In genomic region chr11:72079776-72080325, GRCh38 we compare ENCODE assay signal across 8 cellular contexts. TPM values are rescaled to one million over a fixed set of nuclear protein-coding genes. Genes with fewer than 3 reads are reported as not detected.
DNase-seq lines count a peak whose midpoint lies in the region; ATAC-seq and TF ChIP-seq lines count a peak whose summit lies in the region.

No MANE protein-coding gene starts in this region.

- peak overlapping the region; percentile 99 for H3K4me3 Mint-ChIP-seq in activated CD8-positive, alpha-beta T cell treated with anti-CD3 and anti-CD28 coated beads for 36 hours

- H3K4me3 ChIP-seq in BJ (ENCODE audit: low read depth, low read length) (peak overlapping the region; percentile 87), sigmoid colon (peak overlapping the region; percentile 66 to 81 (median 72))

- H3K4me1 ChIP-seq in sigmoid colon: peaks cover 0 to 26% (median 23%) of the 10 kb centered on the region in 4 donors

- CTCF ChIA-PET in BJ (lab: Yijun Ruan, JAX): interaction anchor here (2.8 to 4.0 kb wide), 2 partner anchors 11 to 55 kb away, joined by 11 to 12 read pairs; no protein-coding TSS in a partner anchor
- CTCF ChIA-PET in activated CD8-positive, alpha-beta T cell treated with anti-CD3 and anti-CD28 coated beads for 36 hours (lab: Charles Lee): interaction anchor here (1.0 to 2.2 kb wide), 2 partner anchors 11 to 55 kb away, joined by 6 to 16 read pairs; no protein-coding TSS in a partner anchor

- no peaks in the 10 kb centered on the region for H3K9me3 Mint-ChIP-seq in activated CD8-positive, alpha-beta T cell treated with anti-CD3 and anti-CD28 coated beads for 36 hours

- H3K27ac ChIP-seq in sigmoid colon: peak overlapping the region; percentile 91 to 94 (median 92)

- ATAC-seq in HG02623 (IDR thresholded peaks at IDR 0.05; ENCODE audit: unreplicated experiment): peak; percentile 17
- no peak for ATAC-seq in activated CD8-positive, alpha-beta T cell treated with anti-CD3 and anti-CD28 coated beads for 36 hours
- peak; percentile 50 for ATAC-seq in left ventricle myocardium superior

- TF ChIP-seq POLR2A in sigmoid colon (IDR thresholded peaks at IDR 0.05): no peak

- H3K27me3 Mint-ChIP-seq in activated CD8-positive, alpha-beta T cell treated with anti-CD3 and anti-CD28 coated beads for 36 hours: no peaks in the 10 kb centered on the region

- no peak for TF ChIP-seq CTCF in BJ (IDR thresholded peaks at IDR 0.05; ENCODE audit: insufficient read depth, low read depth, low read length)
- TF ChIP-seq CTCF in activated CD8-positive, alpha-beta T cell treated with anti-CD3 and anti-CD28 coated beads for 36 hours (IDR thresholded peaks at IDR 0.05): no peak
- no peak for TF ChIP-seq CTCF in sigmoid colon (IDR thresholded peaks at IDR 0.05)

- intact Hi-C loops in activated CD8-positive, alpha-beta T cell treated with anti-CD3 and anti-CD28 coated beads for 36 hours (cut with micrococcal nuclease): loop anchor here (1.0 to 5.0 kb wide), 2 partner anchors 32 to 38 kb away; partner anchors contain the start of gene ANAPC15
- intact Hi-C loops in left ventricle myocardium superior (cut with micrococcal nuclease) (loop anchor here (5.0 kb wide), 1 partner anchor 38 kb away; no protein-coding TSS in a partner anchor), sigmoid colon (cut with DNase I) (loop anchor here (1.0 to 2.0 kb wide), 3 partner anchors 33 to 55 kb away; partner anchors contain the start of gene ANAPC15)

- H3K9me3 ChIP-seq in sigmoid colon: no peaks in the 10 kb centered on the region

- H3K27me3 ChIP-seq in BJ (ENCODE audit: control insufficient read depth, insufficient read depth, low read length) (no peaks in the 10 kb centered on the region), sigmoid colon (no peaks in the 10 kb centered on the region)

- no peaks in the 10 kb centered on the region for H3K36me3 ChIP-seq in BJ (ENCODE audit: control insufficient read depth, insufficient read depth, low read length)
- no peaks in the 10 kb centered on the region for H3K36me3 ChIP-seq in sigmoid colon

- H3K4me1 Mint-ChIP-seq in activated CD8-positive, alpha-beta T cell treated with anti-CD3 and anti-CD28 coated beads for 36 hours (ENCODE audit: low read depth): peaks cover 38% of the 10 kb centered on the region

- H3K27ac Mint-ChIP-seq in activated CD8-positive, alpha-beta T cell treated with anti-CD3 and anti-CD28 coated beads for 36 hours: peak overlapping the region; percentile 99

- POLR2A ChIA-PET in BJ (lab: Charles Lee): no interaction called here
- POLR2A ChIA-PET in activated CD8-positive, alpha-beta T cell treated with anti-CD3 and anti-CD28 coated beads for 36 hours (lab: Charles Lee): interaction anchor here (1.2 to 3.4 kb wide), 2 partner anchors 13 to 40 kb away, joined by 3 to 15 read pairs; no protein-coding TSS in a partner anchor

- H3K36me3 Mint-ChIP-seq in activated CD8-positive, alpha-beta T cell treated with anti-CD3 and anti-CD28 coated beads for 36 hours (ENCODE audit: low read depth): peaks cover 19% of the 10 kb centered on the region

- no peak for DNase-seq in BJ (ENCODE audit: low read depth)
- peak; percentile 14 for DNase-seq in activated CD8-positive, alpha-beta T cell treated with anti-CD3 and anti-CD28 coated beads for 36 hours
- DNase-seq in left ventricle myocardium superior: no peak
- DNase-seq in sigmoid colon: no peak
- DNase-seq in cerebellum (ENCODE audit: low spot score): no peak
- no peak for DNase-seq in stimulated activated CD4-positive, alpha-beta T cell treated with anti-CD3 and anti-CD28 coated beads, Interleukin-12 subunit alpha, Interleukin-12 subunit beta, amount 100 ng/mL, for 4 hours
- no peak for DNase-seq in effector CD8-positive, alpha-beta T cell (lab: John Stamatoyannopoulos, UW)

- TF ChIP-seq EP300 in sigmoid colon (IDR thresholded peaks at IDR 0.05): no peak

- WGBS in sigmoid colon, 2 donors: 1 to 5% methylated on average over 16 of the region's 16 CpGs

RNA-seq across cellular contexts. Expression of gene NUMA1, which starts 0.5 kb away (rescaled TPM):
- polyA plus RNA-seq in BJ (2011; rRNA removed) (87.1 and 120 TPM in 2 replicates), sigmoid colon (100 to 1,000 TPM in 2 of 3 donors, 10 to 100 TPM in 1; 99.1 to 176 (median 109) TPM)
- polyA minus RNA-seq in BJ (2011; rRNA and poly(A)+ RNA removed): 172 and 241 TPM in 2 replicates
- total RNA-seq in activated CD8-positive, alpha-beta T cell treated with anti-CD3 and anti-CD28 coated beads for 36 hours: 100 to 1,000 TPM; 165 to 169 TPM
- total RNA-seq in left ventricle myocardium superior (85.7 TPM), sigmoid colon (100 to 1,000 TPM; 249 to 343 (median 265) TPM), cerebellum (170 TPM)

RNA-seq across cellular contexts. Expression of gene LRRC51, which starts 0.8 kb away (rescaled TPM):
- polyA plus RNA-seq in BJ (2011; rRNA removed) (9.8 TPM in 2 replicates), sigmoid colon (10 to 100 TPM in 2 of 3 donors, 1 to 10 TPM in 1; 4.6 to 12.3 (median 10.8) TPM)
- polyA minus RNA-seq in BJ (2011; rRNA and poly(A)+ RNA removed): 4.2 and 10.7 TPM in 2 replicates
- total RNA-seq in activated CD8-positive, alpha-beta T cell treated with anti-CD3 and anti-CD28 coated beads for 36 hours: 1 to 10 TPM; 7.0 to 7.7 TPM
- total RNA-seq in left ventricle myocardium superior (5.4 TPM), sigmoid colon (10 to 100 TPM in 1 of 4 donors, 1 to 10 TPM in 3; 3.2 to 14.8 (median 6.4) TPM), cerebellum (12.5 TPM)

RNA-seq across cellular contexts. Expression of gene LAMTOR1, which starts 23.2 kb away (rescaled TPM):
- polyA plus RNA-seq in BJ (2011; rRNA removed): 105 and 145 TPM in 2 replicates
- 162 and 286 TPM in 2 replicates for polyA minus RNA-seq in BJ (2011; rRNA and poly(A)+ RNA removed)
- total RNA-seq in activated CD8-positive, alpha-beta T cell treated with anti-CD3 and anti-CD28 coated beads for 36 hours: 10 to 100 TPM; 50.3 to 52.4 TPM
- 75.6 TPM for total RNA-seq in left ventricle myocardium superior
- total RNA-seq in sigmoid colon: 100 to 1,000 TPM in 3 of 4 donors, 10 to 100 TPM in 1; 87.2 to 123 (median 120) TPM
- 100 to 1,000 TPM; 132 to 256 (median 228) TPM for polyA plus RNA-seq in sigmoid colon
- 36.8 TPM for total RNA-seq in cerebellum

RNA-seq across cellular contexts. Expression of gene TOMT, which starts 25.9 kb away (rescaled TPM):
- polyA plus RNA-seq in BJ (2011; rRNA removed) (not detected in 2 replicates), sigmoid colon (not detected)
- not detected in 2 replicates for polyA minus RNA-seq in BJ (2011; rRNA and poly(A)+ RNA removed)
- not detected for total RNA-seq in activated CD8-positive, alpha-beta T cell treated with anti-CD3 and anti-CD28 coated beads for 36 hours
- total RNA-seq in left ventricle myocardium superior (not detected), sigmoid colon (not detected), cerebellum (not detected)

RNA-seq across cellular contexts. Expression of gene ANAPC15, which starts 32.6 kb away (rescaled TPM):
- 51.5 and 54.3 TPM in 2 replicates for polyA plus RNA-seq in BJ (2011; rRNA removed)
- polyA minus RNA-seq in BJ (2011; rRNA and poly(A)+ RNA removed): 24.2 and 34.7 TPM in 2 replicates
- 10 to 100 TPM; 66.0 to 67.4 TPM for total RNA-seq in activated CD8-positive, alpha-beta T cell treated with anti-CD3 and anti-CD28 coated beads for 36 hours
- 51.7 TPM for total RNA-seq in left ventricle myocardium superior
- total RNA-seq in sigmoid colon: 10 to 100 TPM; 48.5 to 77.1 (median 57.8) TPM
- 10 to 100 TPM; 84.5 to 93.1 (median 89.0) TPM for polyA plus RNA-seq in sigmoid colon
- total RNA-seq in cerebellum: 8.5 TPM
